ENCODE assay signal across 10 cellular contexts in genomic region chr21:35370071-35370470, GRCh38.
"Had no signal": no experiment of that assay in that cellular context is flagged by ENCODE, and none has a peak within 500 bp of the region (broad histone marks: within the 10 kb centered on the region; RNA-seq: fewer than 3 reads in every experiment).

No MANE protein-coding gene starts in this region.

- DNase-seq: GM23248, GOT3, H7, KBM-7 had no signal

- H3K27ac Mint-ChIP-seq: IgD-negative memory B cell had no signal

- H3K4me3 Mint-ChIP-seq: IgD-negative memory B cell had no signal

- H3K27ac ChIP-seq: GM23248, HL-60, KMS-11 had no signal

- FAIRE-seq: HepG2 had no signal

- ATAC-seq: HCT116, HepG2 had no signal

- H2AFZ ChIP-seq: GM23248 had no signal

- H3K9ac ChIP-seq: GM23248, KMS-11 had no signal

- H3K4me3 ChIP-seq: GM23248, HAP-1 had no signal

- H3K9me3 Mint-ChIP-seq: IgD-negative memory B cell had no signal

- H3K36me3 ChIP-seq: HAP-1 had no signal

- H3K4me2 ChIP-seq: KMS-11 had no signal

- H3K9me3 ChIP-seq: HAP-1 had no signal

- H3K4me1 ChIP-seq: HAP-1 had no signal

- H3K36me3 Mint-ChIP-seq: IgD-negative memory B cell had no signal
